1 cellular context compared by ENCODE assay signal in genomic region chr2:115549731-115550130, GRCh38.
TF ChIP-seq lines count a peak whose summit lies in the region.

No MANE protein-coding gene starts in this region.

TF ChIP-seq in H1, 55 proteins besides CTCF, POLR2A, EP300 and RAD21 (continued from another document):
- TF ChIP-seq ATF3 (IDR thresholded peaks at IDR 0.05; ENCODE audit: insufficient read depth, low read depth, low read length) (no peak), ASH2L (IDR thresholded peaks at IDR 0.05; ENCODE audit: low read length) (no peak), FOSL1 (IDR thresholded peaks at IDR 0.05; ENCODE audit: insufficient read depth, low read depth, low read length) (no peak), CREB1 (IDR thresholded peaks at IDR 0.05) (no peak), TEAD4 (IDR thresholded peaks at IDR 0.05; ENCODE audit: low read depth, low read length) (no peak)
